ENCODE assay signal across 1 cellular context in the genomic region with DNA sequence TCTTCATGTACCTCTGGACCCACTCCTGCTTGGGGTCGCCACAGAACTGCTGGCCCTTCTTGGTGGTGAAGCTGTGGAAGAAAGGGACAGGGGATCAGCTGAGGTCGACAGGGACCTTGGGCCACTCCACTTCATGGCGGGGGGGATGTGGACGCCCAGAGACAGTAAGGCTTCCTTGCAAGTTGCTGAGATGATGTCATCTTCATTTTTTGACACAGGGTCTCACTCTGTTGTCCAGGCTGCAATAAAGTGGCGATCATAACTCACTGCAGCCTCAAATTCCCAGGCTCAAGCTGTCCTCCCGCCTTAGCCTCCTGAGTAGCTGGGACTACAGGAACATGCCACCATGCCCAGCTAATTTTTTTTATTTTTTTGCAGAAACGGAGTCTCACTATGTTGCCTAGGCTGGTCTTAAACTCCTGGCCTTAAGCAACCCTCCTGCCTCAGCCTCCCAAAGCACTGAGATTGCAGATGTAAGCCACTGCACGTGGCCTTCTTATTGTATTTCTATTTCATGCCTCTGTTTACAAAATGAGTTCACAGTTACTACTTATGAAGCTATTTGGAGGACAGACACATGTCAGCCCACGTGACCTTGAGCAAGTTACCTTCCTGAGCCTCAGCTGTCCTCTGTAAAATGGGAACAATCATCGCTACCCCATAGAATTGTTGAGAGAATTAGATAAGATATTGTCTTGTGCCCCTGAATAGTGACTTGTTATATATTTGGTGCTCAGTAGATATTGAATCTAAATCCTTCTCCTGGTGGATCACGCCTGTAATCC.
A peak's percentile ranks its signal among the peaks of the same experiment; 100 is the strongest.
TF ChIP-seq lines count a peak whose summit lies in the region.

No MANE protein-coding gene starts in this region.

TF ChIP-seq in K562, 482 proteins besides CTCF, POLR2A, EP300 and RAD21 (continued from another document):
- TF ChIP-seq, protein P1, sequence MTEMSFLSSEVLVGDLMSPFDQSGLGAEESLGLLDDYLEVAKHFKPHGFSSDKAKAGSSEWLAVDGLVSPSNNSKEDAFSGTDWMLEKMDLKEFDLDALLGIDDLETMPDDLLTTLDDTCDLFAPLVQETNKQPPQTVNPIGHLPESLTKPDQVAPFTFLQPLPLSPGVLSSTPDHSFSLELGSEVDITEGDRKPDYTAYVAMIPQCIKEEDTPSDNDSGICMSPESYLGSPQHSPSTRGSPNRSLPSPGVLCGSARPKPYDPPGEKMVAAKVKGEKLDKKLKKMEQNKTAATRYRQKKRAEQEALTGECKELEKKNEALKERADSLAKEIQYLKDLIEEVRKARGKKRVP (CRISPR knock-in tag; IDR thresholded peaks at IDR 0.05): no peak
- TF ChIP-seq IFI16 (CRISPR knock-in tag; IDR thresholded peaks at IDR 0.05): no peak
- TF ChIP-seq TSC22D4 (tag; IDR thresholded peaks at IDR 0.05): no peak
- TF ChIP-seq ADNP (tag; IDR thresholded peaks at IDR 0.05): peak; percentile 45; the same call in 1 of the 2 replicates
- TF ChIP-seq TEAD4 (IDR thresholded peaks at IDR 0.05; ENCODE audit: low read length): no peak
- TF ChIP-seq TEAD4 (CRISPR knock-in tag; IDR thresholded peaks at IDR 0.05; ENCODE audit: borderline replicate concordance): no peak
- TF ChIP-seq EHMT2 (IDR thresholded peaks at IDR 0.05): no peak
- no peak for TF ChIP-seq ZNF232 (CRISPR knock-in tag; IDR thresholded peaks at IDR 0.05)
- no peak for TF ChIP-seq SMARCE1 (IDR thresholded peaks at IDR 0.05)
- TF ChIP-seq NR2C2 (CRISPR knock-in tag; IDR thresholded peaks at IDR 0.05): no peak
- TF ChIP-seq NR2C2 (tag; IDR thresholded peaks at IDR 0.05): no peak
- TF ChIP-seq ZFP1 (CRISPR knock-in tag; IDR thresholded peaks at IDR 0.05): no peak
- no peak for TF ChIP-seq ZNF75A (CRISPR knock-in tag; IDR thresholded peaks at IDR 0.05)
- TF ChIP-seq, protein P2, sequence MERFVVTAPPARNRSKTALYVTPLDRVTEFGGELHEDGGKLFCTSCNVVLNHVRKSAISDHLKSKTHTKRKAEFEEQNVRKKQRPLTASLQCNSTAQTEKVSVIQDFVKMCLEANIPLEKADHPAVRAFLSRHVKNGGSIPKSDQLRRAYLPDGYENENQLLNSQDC (CRISPR knock-in tag; IDR thresholded peaks at IDR 0.05): no peak
- TF ChIP-seq, protein P3, sequence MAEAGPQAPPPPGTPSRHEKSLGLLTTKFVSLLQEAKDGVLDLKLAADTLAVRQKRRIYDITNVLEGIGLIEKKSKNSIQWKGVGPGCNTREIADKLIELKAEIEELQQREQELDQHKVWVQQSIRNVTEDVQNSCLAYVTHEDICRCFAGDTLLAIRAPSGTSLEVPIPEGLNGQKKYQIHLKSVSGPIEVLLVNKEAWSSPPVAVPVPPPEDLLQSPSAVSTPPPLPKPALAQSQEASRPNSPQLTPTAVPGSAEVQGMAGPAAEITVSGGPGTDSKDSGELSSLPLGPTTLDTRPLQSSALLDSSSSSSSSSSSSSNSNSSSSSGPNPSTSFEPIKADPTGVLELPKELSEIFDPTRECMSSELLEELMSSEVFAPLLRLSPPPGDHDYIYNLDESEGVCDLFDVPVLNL (CRISPR knock-in tag; IDR thresholded peaks at IDR 0.05; ENCODE audit: low read depth): no peak
- TF ChIP-seq SRSF9 (IDR thresholded peaks at IDR 0.05; ENCODE audit: borderline replicate concordance, low read depth, low read length): no peak
- TF ChIP-seq, protein P4, sequence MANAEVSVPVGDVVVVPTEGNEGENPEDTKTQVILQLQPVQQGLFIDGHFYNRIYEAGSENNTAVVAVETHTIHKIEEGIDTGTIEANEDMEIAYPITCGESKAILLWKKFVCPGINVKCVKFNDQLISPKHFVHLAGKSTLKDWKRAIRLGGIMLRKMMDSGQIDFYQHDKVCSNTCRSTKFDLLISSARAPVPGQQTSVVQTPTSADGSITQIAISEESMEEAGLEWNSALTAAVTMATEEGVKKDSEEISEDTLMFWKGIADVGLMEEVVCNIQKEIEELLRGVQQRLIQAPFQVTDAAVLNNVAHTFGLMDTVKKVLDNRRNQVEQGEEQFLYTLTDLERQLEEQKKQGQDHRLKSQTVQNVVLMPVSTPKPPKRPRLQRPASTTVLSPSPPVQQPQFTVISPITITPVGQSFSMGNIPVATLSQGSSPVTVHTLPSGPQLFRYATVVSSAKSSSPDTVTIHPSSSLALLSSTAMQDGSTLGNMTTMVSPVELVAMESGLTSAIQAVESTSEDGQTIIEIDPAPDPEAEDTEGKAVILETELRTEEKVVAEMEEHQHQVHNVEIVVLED (CRISPR knock-in tag; IDR thresholded peaks at IDR 0.05): no peak
- TF ChIP-seq, protein P5, sequence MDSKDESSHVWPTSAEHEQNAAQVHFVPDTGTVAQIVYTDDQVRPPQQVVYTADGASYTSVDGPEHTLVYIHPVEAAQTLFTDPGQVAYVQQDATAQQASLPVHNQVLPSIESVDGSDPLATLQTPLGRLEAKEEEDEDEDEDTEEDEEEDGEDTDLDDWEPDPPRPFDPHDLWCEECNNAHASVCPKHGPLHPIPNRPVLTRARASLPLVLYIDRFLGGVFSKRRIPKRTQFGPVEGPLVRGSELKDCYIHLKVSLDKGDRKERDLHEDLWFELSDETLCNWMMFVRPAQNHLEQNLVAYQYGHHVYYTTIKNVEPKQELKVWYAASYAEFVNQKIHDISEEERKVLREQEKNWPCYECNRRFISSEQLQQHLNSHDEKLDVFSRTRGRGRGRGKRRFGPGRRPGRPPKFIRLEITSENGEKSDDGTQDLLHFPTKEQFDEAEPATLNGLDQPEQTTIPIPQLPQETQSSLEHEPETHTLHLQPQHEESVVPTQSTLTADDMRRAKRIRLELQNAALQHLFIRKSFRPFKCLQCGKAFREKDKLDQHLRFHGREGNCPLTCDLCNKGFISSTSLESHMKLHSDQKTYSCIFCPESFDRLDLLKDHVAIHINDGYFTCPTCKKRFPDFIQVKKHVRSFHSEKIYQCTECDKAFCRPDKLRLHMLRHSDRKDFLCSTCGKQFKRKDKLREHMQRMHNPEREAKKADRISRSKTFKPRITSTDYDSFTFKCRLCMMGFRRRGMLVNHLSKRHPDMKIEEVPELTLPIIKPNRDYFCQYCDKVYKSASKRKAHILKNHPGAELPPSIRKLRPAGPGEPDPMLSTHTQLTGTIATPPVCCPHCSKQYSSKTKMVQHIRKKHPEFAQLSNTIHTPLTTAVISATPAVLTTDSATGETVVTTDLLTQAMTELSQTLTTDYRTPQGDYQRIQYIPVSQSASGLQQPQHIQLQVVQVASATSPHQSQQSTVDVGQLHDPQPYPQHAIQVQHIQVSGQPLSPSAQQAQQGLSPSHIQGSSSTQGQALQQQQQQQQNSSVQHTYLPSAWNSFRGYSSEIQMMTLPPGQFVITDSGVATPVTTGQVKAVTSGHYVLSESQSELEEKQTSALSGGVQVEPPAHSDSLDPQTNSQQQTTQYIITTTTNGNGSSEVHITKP (IDR thresholded peaks at IDR 0.05; ENCODE audit: partially characterized antibody): peak; percentile 77
- TF ChIP-seq, protein P6, sequence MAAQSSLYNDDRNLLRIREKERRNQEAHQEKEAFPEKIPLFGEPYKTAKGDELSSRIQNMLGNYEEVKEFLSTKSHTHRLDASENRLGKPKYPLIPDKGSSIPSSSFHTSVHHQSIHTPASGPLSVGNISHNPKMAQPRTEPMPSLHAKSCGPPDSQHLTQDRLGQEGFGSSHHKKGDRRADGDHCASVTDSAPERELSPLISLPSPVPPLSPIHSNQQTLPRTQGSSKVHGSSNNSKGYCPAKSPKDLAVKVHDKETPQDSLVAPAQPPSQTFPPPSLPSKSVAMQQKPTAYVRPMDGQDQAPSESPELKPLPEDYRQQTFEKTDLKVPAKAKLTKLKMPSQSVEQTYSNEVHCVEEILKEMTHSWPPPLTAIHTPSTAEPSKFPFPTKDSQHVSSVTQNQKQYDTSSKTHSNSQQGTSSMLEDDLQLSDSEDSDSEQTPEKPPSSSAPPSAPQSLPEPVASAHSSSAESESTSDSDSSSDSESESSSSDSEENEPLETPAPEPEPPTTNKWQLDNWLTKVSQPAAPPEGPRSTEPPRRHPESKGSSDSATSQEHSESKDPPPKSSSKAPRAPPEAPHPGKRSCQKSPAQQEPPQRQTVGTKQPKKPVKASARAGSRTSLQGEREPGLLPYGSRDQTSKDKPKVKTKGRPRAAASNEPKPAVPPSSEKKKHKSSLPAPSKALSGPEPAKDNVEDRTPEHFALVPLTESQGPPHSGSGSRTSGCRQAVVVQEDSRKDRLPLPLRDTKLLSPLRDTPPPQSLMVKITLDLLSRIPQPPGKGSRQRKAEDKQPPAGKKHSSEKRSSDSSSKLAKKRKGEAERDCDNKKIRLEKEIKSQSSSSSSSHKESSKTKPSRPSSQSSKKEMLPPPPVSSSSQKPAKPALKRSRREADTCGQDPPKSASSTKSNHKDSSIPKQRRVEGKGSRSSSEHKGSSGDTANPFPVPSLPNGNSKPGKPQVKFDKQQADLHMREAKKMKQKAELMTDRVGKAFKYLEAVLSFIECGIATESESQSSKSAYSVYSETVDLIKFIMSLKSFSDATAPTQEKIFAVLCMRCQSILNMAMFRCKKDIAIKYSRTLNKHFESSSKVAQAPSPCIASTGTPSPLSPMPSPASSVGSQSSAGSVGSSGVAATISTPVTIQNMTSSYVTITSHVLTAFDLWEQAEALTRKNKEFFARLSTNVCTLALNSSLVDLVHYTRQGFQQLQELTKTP (IDR thresholded peaks at IDR 0.05; ENCODE audit: low read depth in 1 of 2, partially characterized antibody in 2 of 2): no peak
- TF ChIP-seq, protein P7, sequence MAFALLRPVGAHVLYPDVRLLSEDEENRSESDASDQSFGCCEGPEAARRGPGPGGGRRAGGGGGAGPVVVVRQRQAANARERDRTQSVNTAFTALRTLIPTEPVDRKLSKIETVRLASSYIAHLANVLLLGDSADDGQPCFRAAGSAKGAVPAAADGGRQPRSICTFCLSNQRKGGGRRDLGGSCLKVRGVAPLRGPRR (CRISPR knock-in tag; IDR thresholded peaks at IDR 0.05): no peak
- peak; percentile 93 for TF ChIP-seq ESRRA (IDR thresholded peaks at IDR 0.05; ENCODE audit: borderline replicate concordance, low read depth)
- no peak for TF ChIP-seq ZNF184 (CRISPR knock-in tag; IDR thresholded peaks at IDR 0.05)
- no peak for TF ChIP-seq TBL1XR1 (IDR thresholded peaks at IDR 0.05; ENCODE audit: low read length in 2 of 2)
- TF ChIP-seq, protein P8, sequence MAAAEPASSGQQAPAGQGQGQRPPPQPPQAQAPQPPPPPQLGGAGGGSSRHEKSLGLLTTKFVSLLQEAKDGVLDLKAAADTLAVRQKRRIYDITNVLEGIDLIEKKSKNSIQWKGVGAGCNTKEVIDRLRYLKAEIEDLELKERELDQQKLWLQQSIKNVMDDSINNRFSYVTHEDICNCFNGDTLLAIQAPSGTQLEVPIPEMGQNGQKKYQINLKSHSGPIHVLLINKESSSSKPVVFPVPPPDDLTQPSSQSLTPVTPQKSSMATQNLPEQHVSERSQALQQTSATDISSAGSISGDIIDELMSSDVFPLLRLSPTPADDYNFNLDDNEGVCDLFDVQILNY (CRISPR knock-in tag; IDR thresholded peaks at IDR 0.05): no peak
